ENCODE assay signal across 8 cellular contexts in the genomic region with DNA sequence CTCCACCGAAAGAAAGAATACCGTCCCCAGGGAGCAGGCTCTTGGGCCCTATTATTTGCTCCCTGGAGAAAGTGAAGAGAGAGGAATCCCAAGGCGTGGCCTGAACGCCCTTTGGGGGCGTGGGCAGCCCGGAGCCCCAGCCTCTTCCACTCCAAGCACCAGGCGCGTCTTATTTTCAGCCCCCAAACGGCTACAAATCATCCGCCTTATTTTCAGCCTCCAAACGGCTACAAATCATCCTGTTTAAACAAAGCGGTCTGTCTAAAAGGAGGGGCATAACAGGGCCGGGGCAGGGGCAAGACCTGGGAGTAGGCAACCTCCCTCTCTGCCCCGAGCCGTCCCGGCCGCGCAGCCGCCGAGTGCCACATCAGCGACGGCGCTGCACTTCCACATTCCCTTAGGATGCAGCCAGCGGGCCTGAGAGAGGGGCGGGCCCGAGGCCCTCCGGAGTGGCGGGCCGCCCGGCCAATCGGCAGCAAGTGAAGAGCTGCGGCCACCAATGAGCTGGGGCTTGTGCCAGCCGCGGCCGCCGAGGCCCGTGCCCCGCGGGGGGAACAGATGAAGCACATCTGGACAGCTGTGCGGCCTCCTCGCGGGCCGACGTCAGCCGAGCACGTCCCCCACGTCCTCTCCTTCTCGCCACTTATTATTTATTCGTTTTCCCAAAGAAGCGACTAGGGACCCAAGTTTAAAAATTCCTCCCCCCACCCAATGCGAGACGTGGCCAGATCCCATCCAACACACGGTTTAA. TPM values are rescaled to one million over a fixed set of nuclear protein-coding genes. Genes with fewer than 3 reads are reported as not detected.
A peak's percentile ranks its signal among the peaks of the same experiment; 100 is the strongest.
DNase-seq lines count a peak whose midpoint lies in the region; ATAC-seq and TF ChIP-seq lines count a peak whose summit lies in the region.

A gene with protein sequence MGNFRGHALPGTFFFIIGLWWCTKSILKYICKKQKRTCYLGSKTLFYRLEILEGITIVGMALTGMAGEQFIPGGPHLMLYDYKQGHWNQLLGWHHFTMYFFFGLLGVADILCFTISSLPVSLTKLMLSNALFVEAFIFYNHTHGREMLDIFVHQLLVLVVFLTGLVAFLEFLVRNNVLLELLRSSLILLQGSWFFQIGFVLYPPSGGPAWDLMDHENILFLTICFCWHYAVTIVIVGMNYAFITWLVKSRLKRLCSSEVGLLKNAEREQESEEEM (plus strand): TSS at position 561 of the 751 bp plus-strand sequence. CDS start 62,593 bp downstream, outside the sequence.

- H3K9me3 Mint-ChIP-seq in activated T-helper 2 cell treated with anti-CD3 and anti-CD28 coated beads, Interferon-gamma antibody, Interleukin-2, Interleukin-4, amounts not matched to agents 10 μg/mL and 5 μg/mL and 100 μg/mL, durations not matched to agents 14 hours and 24 hours and 36 hours, result no peaks in the 10 kb centered on the region
- H3K9me3 Mint-ChIP-seq in natural killer cell, result no peaks in the 10 kb centered on the region
- no peaks in the 10 kb centered on the region for H3K9me3 Mint-ChIP-seq in stimulated activated naive B cell treated with anti-CD40 and anti-IgM and Interleukin-4, amounts not matched to agents 10 μg/mL and 1 μg/mL and 100 μg/mL, for 72 hours

- no peaks in the 10 kb centered on the region for H3K36me3 ChIP-seq in Peyer's patch

- TF ChIP-seq CTCF in Peyer's patch (IDR thresholded peaks at IDR 0.05) (peak in 1 of 6 experiments; percentile 34), fibroblast of pulmonary artery (IDR thresholded peaks at IDR 0.05; ENCODE audit: low read length, missing control alignments) (no peak), natural killer cell (IDR thresholded peaks at IDR 0.05) (no peak)

- H3K27me3 Mint-ChIP-seq in activated T-helper 2 cell treated with anti-CD3 and anti-CD28 coated beads, Interferon-gamma antibody, Interleukin-2, Interleukin-4, amounts not matched to agents 10 μg/mL and 5 μg/mL and 100 μg/mL, durations not matched to agents 14 hours and 24 hours and 36 hours (ENCODE audit: low read depth), result peaks cover 32% of the 10 kb centered on the region
- peaks cover 5 to 7% of the 10 kb centered on the region in 2 donors for H3K27me3 Mint-ChIP-seq in natural killer cell (ENCODE audit: low read depth in 2 of 2)
- peaks cover 13 to 16% of the 10 kb centered on the region in 2 donors for H3K27me3 Mint-ChIP-seq in stimulated activated naive B cell treated with anti-CD40 and anti-IgM and Interleukin-4, amounts not matched to agents 10 μg/mL and 1 μg/mL and 100 μg/mL, for 72 hours

- peak within 1 kb of the TSS; percentile 87 for H3K4me3 Mint-ChIP-seq in activated T-helper 2 cell treated with anti-CD3 and anti-CD28 coated beads, Interferon-gamma antibody, Interleukin-2, Interleukin-4, amounts not matched to agents 10 μg/mL and 5 μg/mL and 100 μg/mL, durations not matched to agents 14 hours and 24 hours and 36 hours (ENCODE audit: low read depth)
- H3K4me3 Mint-ChIP-seq in natural killer cell, result peak within 1 kb of the TSS; percentile 93
- peak within 1 kb of the TSS; percentile 78 to 88 for H3K4me3 Mint-ChIP-seq in stimulated activated naive B cell treated with anti-CD40 and anti-IgM and Interleukin-4, amounts not matched to agents 10 μg/mL and 1 μg/mL and 100 μg/mL, for 72 hours

- TF ChIP-seq POLR2A in Peyer's patch (IDR thresholded peaks at IDR 0.05), result peak; percentile 17 to 37

- peaks cover 8% of the 10 kb centered on the region for H3K4me1 Mint-ChIP-seq in activated T-helper 2 cell treated with anti-CD3 and anti-CD28 coated beads, Interferon-gamma antibody, Interleukin-2, Interleukin-4, amounts not matched to agents 10 μg/mL and 5 μg/mL and 100 μg/mL, durations not matched to agents 14 hours and 24 hours and 36 hours (ENCODE audit: low read depth)
- H3K4me1 Mint-ChIP-seq in natural killer cell, result peaks cover 4 to 9% of the 10 kb centered on the region in 2 donors
- H3K4me1 Mint-ChIP-seq in stimulated activated naive B cell treated with anti-CD40 and anti-IgM and Interleukin-4, amounts not matched to agents 10 μg/mL and 1 μg/mL and 100 μg/mL, for 72 hours, result peaks cover 12 to 22% of the 10 kb centered on the region in 2 donors

- H3K36me3 Mint-ChIP-seq in activated T-helper 2 cell treated with anti-CD3 and anti-CD28 coated beads, Interferon-gamma antibody, Interleukin-2, Interleukin-4, amounts not matched to agents 10 μg/mL and 5 μg/mL and 100 μg/mL, durations not matched to agents 14 hours and 24 hours and 36 hours (ENCODE audit: low read depth), result no peaks in the 10 kb centered on the region
- H3K36me3 Mint-ChIP-seq in natural killer cell, result no peaks in the 10 kb centered on the region
- H3K36me3 Mint-ChIP-seq in stimulated activated naive B cell treated with anti-CD40 and anti-IgM and Interleukin-4, amounts not matched to agents 10 μg/mL and 1 μg/mL and 100 μg/mL, for 72 hours, result no peaks in the 10 kb centered on the region

- peak within 1 kb of the TSS; percentile 44 to 60 (median 52) for H3K4me3 ChIP-seq in Peyer's patch
- H3K4me3 ChIP-seq in fibroblast of pulmonary artery (replicated peaks; ENCODE audit: low read depth, low read length), result peak within 1 kb of the TSS; percentile 62

- no peaks in the 10 kb centered on the region for H3K9me3 ChIP-seq in Peyer's patch

- in situ Hi-C loops in KBM-7 (cut with MboI; ENCODE audit: low pct_unique_long_range_greater_than_20kb, low sequenced_read_pairs), result no loop called here

- intact Hi-C loops in activated T-helper 2 cell treated with anti-CD3 and anti-CD28 coated beads, Interferon-gamma antibody, Interleukin-2, Interleukin-4, amounts not matched to agents 10 μg/mL and 5 μg/mL and 100 μg/mL, durations not matched to agents 14 hours and 24 hours and 36 hours (cut with micrococcal nuclease), result loop anchor here (1.0 kb wide), 2 partner anchors 91 to 232 kb away; a partner anchor contains a TSS
- intact Hi-C loops in natural killer cell (cut with micrococcal nuclease), result no loop called here

- H3K4me1 ChIP-seq in Peyer's patch, result no peaks in the 10 kb centered on the region

- ATAC-seq in GM21723 (IDR thresholded peaks at IDR 0.05; ENCODE audit: unreplicated experiment) (peak; percentile 95), natural killer cell (peak; percentile 90 to 99 (median 97))
- ATAC-seq in stimulated activated naive B cell treated with anti-CD40 and anti-IgM and Interleukin-4, amounts not matched to agents 10 μg/mL and 1 μg/mL and 100 μg/mL, for 72 hours (replicated peaks), result peak; percentile 95 to 97

- H3K27ac Mint-ChIP-seq in activated T-helper 2 cell treated with anti-CD3 and anti-CD28 coated beads, Interferon-gamma antibody, Interleukin-2, Interleukin-4, amounts not matched to agents 10 μg/mL and 5 μg/mL and 100 μg/mL, durations not matched to agents 14 hours and 24 hours and 36 hours, result peak within 1 kb of the TSS; percentile 58
- H3K27ac Mint-ChIP-seq in natural killer cell, result peak within 1 kb of the TSS; percentile 30 to 59
- H3K27ac Mint-ChIP-seq in stimulated activated naive B cell treated with anti-CD40 and anti-IgM and Interleukin-4, amounts not matched to agents 10 μg/mL and 1 μg/mL and 100 μg/mL, for 72 hours, result peak within 1 kb of the TSS; percentile 62

- H3K27ac ChIP-seq in Peyer's patch, result peak within 1 kb of the TSS; percentile 38 to 76 (median 57)

- DNase-seq in DMS53 (lab: John Stamatoyannopoulos, UW), result peak; percentile 96
- peak; percentile 94 for DNase-seq in KBM-7
- DNase-seq in Peyer's patch, result peak; percentile 86 to 97 (median 96)
- DNase-seq in activated T-helper 2 cell treated with anti-CD3 and anti-CD28 coated beads, Interferon-gamma antibody, Interleukin-2, Interleukin-4, amounts not matched to agents 10 μg/mL and 5 μg/mL and 100 μg/mL, durations not matched to agents 14 hours and 24 hours and 36 hours (ENCODE audit: low spot score), result peak; percentile 74
- peak; percentile 96 for DNase-seq in fibroblast of pulmonary artery (ENCODE audit: low read depth)
- DNase-seq in natural killer cell, result peak; percentile 85
- DNase-seq in stimulated activated naive B cell treated with anti-CD40 and anti-IgM and Interleukin-4, amounts not matched to agents 10 μg/mL and 1 μg/mL and 100 μg/mL, for 72 hours, result peak; percentile 79

- H3K27me3 ChIP-seq in Peyer's patch, result no peaks in the 10 kb centered on the region

RNA-seq across cellular contexts. Expression of the gene that starts here (rescaled TPM):
- 1 to 10 TPM in 2 of 4 donors, under 1 TPM in 1, not detected in 1; 0.66 to 5.3 (median 4.7) TPM for total RNA-seq in Peyer's patch
- total RNA-seq in activated T-helper 2 cell treated with anti-CD3 and anti-CD28 coated beads, Interferon-gamma antibody, Interleukin-2, Interleukin-4, amounts not matched to agents 10 μg/mL and 5 μg/mL and 100 μg/mL, durations not matched to agents 14 hours and 24 hours and 36 hours, result 0.96 and 1.1 TPM in 2 replicates
- under 1 TPM; 0.23 to 0.49 (median 0.25) TPM for total RNA-seq in natural killer cell

Comparison
In these comparisons a context has a peak if more than half of its experiments do, and no peak if none do; other contexts are left out.
1. Peak in every context shown above with its lines: DNase-seq, ATAC-seq, H3K4me3 ChIP-seq and H3K27ac ChIP-seq.
2. Peak in DNase-seq and ATAC-seq in natural killer cell; RNA of the gene not detected or under 1 TPM.